In the genomic region with DNA sequence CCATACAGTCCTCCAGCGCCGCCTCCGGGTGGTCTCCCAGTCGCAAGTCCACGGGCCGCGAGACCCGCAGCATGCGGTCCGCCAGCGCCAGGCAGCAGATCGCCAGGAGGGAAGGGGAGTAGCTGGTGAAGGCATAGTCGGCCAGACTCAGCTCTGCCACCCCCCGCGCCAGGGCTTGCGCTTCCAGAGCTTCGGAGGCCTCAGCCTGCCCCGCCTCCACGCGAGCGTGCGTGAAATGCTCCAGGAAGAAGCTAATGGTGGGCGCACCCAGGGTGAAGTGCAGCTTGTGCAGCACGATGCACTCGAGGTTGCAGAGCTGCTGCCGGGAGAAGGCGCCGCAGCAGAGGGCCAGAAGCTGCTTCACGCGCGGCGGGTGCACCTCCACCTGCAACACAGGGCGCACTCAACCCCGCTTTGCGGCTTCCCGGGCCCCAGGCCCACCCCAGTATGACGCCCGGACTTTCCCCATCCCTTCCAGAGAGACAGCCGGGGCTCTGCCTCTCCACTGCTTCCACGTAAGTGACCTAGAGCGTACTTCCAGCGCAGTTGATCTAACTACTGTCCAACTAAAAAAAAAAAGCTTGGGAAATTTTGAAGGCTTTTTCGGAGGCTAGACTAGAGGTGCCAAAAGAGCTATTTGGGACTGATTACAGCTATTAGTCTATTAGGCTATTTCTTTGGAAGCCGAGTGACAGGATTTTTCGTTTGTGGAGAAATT, we compare ENCODE assay signal across 8 cellular contexts. TPM values are rescaled to one million over a fixed set of nuclear protein-coding genes. Genes with fewer than 3 reads are reported as not detected.
DNase-seq lines count a peak whose midpoint lies in the region; ATAC-seq, FAIRE-seq and TF ChIP-seq lines count a peak whose summit lies in the region.

No MANE protein-coding gene starts in this region.

- intact Hi-C loops in Calu3 (cut with micrococcal nuclease; ENCODE audit: unreplicated experiment), result loop anchor here (5.0 kb wide), 3 partner anchors 44 to 76 kb away; partner anchors contain the start of genes CDC20B, DHX29 and MTREX
- intact Hi-C loops in ascending aorta (cut with DNase I), result loop anchor here (2.0 kb wide), 1 partner anchor 59 kb away; the partner anchor contains the start of gene CDC20B
- intact Hi-C loops in lower lobe of right lung (cut with DNase I), result no loop called here

- H3K4me3 ChIP-seq in MG63 (peak overlapping the region; percentile 62), ascending aorta (peak overlapping the region; percentile 73 to 82), lower lobe of right lung (peak overlapping the region; percentile 63)

- H3K4me3 Mint-ChIP-seq in Calu3 (ENCODE audit: low read depth, unreplicated experiment), result peak overlapping the region; percentile 93
- H3K4me3 Mint-ChIP-seq in type B pancreatic cell, result peak overlapping the region; percentile 92

- CTCF ChIA-PET in Calu3 (lab: Charles Lee), result interaction anchor here (0.6 to 1.4 kb wide), 4 partner anchors 8 to 619 kb away, joined by 3 to 4 read pairs (median 3); no protein-coding TSS in a partner anchor

- no TSS peak for BruUV-seq in Calu3 (replicated peaks; lab: Mats Ljungman, UMichigan)

- no peaks in the 10 kb centered on the region for H3K9me3 Mint-ChIP-seq in Calu3 (ENCODE audit: low read depth, unreplicated experiment)
- no peaks in the 10 kb centered on the region for H3K9me3 Mint-ChIP-seq in type B pancreatic cell

- H3K4me1 ChIP-seq in ascending aorta (peaks cover 13 to 28% of the 10 kb centered on the region in 2 donors), lower lobe of right lung (peaks cover 54% of the 10 kb centered on the region)

- H3K27ac Mint-ChIP-seq in Calu3 (ENCODE audit: unreplicated experiment), result peak overlapping the region; percentile 88
- H3K27ac Mint-ChIP-seq in type B pancreatic cell, result peak overlapping the region; percentile 44

- H3K27me3 ChIP-seq in MG63 (no peaks in the 10 kb centered on the region), ascending aorta (peaks cover 24% of the 10 kb centered on the region), lower lobe of right lung (ENCODE audit: low read depth) (peaks cover 100% of the 10 kb centered on the region)

- H3K36me3 ChIP-seq in MG63 (no peaks in the 10 kb centered on the region), ascending aorta (no peaks in the 10 kb centered on the region), lower lobe of right lung (no peaks in the 10 kb centered on the region)

- H3K4me1 Mint-ChIP-seq in Calu3 (ENCODE audit: low read depth, unreplicated experiment) (peaks cover 18% of the 10 kb centered on the region), type B pancreatic cell (ENCODE audit: unreplicated experiment) (peaks cover 10% of the 10 kb centered on the region)

- H3K9me3 ChIP-seq in MG63 (no peaks in the 10 kb centered on the region), ascending aorta (no peaks in the 10 kb centered on the region), lower lobe of right lung (no peaks in the 10 kb centered on the region)

- H3K27me3 Mint-ChIP-seq in Calu3 (ENCODE audit: unreplicated experiment), result no peaks in the 10 kb centered on the region
- peaks cover 79% of the 10 kb centered on the region for H3K27me3 Mint-ChIP-seq in type B pancreatic cell

- no peak for FAIRE-seq in D721Med (lab: Jason Lieb, UNC)

- H3K27ac ChIP-seq in ascending aorta (no peak overlapping the region), lower lobe of right lung (no peak overlapping the region)

- DNase-seq in Calu3, result peak; percentile 40
- no peak for DNase-seq in MG63
- no peak for DNase-seq in ascending aorta (ENCODE audit: low spot score in 2 of 2)
- peak; percentile 47 for DNase-seq in lower lobe of right lung
- no peak for DNase-seq in type B pancreatic cell (ENCODE audit: extremely low spot score, unreplicated experiment)
- DNase-seq in D721Med (ENCODE audit: insufficient read length, low spot score), result no peak
- DNase-seq in CD1c-positive myeloid dendritic cell (ENCODE audit: extremely low spot score), result no peak

- no peak for ATAC-seq in lower lobe of right lung
- no peak for ATAC-seq in GM21423 (IDR thresholded peaks at IDR 0.05; ENCODE audit: unreplicated experiment)

- H3K36me3 Mint-ChIP-seq in Calu3 (ENCODE audit: insufficient read depth, unreplicated experiment) (peaks cover 64% of the 10 kb centered on the region), type B pancreatic cell (no peaks in the 10 kb centered on the region)

- no peak for TF ChIP-seq CTCF in Calu3 (IDR thresholded peaks at IDR 0.05; ENCODE audit: unreplicated experiment)
- no peak for TF ChIP-seq CTCF in ascending aorta (IDR thresholded peaks at IDR 0.05)
- no peak for TF ChIP-seq CTCF in lower lobe of right lung (IDR thresholded peaks at IDR 0.05)
- peak; percentile 41 for TF ChIP-seq CTCF in type B pancreatic cell (conservative IDR thresholded peaks at IDR 0.05)
- no peak for TF ChIP-seq CTCF in D721Med (IDR thresholded peaks at IDR 0.05; ENCODE audit: insufficient read depth, missing control alignments)

RNA-seq across cellular contexts. Expression of gene CCNO, which starts 1.8 kb away (rescaled TPM):
- total RNA-seq in Calu3 (2022), result 10.1 and 12.5 TPM in 2 replicates
- 0.39 and 0.89 TPM in 2 replicates for total RNA-seq in MG63 (2014; rRNA removed; shearing (Covaris generic); ENCODE audit: low replicate concordance)
- total RNA-seq in ascending aorta, result 43.2 TPM
- total RNA-seq in lower lobe of right lung, result 2.2 TPM
- total RNA-seq in type B pancreatic cell (ENCODE audit: low replicate concordance), result 1.6 and 2.7 TPM in 2 replicates

RNA-seq across cellular contexts. Expression of gene MCIDAS, which starts 4.5 kb away (rescaled TPM):
- total RNA-seq in Calu3 (2022) (4.4 and 4.9 TPM in 2 replicates), ascending aorta (not detected), lower lobe of right lung (0.56 TPM), type B pancreatic cell (ENCODE audit: low replicate concordance) (0.17 and 0.36 TPM in 2 replicates)
- total RNA-seq in MG63 (2014; rRNA removed; shearing (Covaris generic); ENCODE audit: low replicate concordance), result 7.1 TPM in 1 of 2 replicates, not detected in the other

RNA-seq across cellular contexts. Expression of gene CDC20B, which starts 58.7 kb away (rescaled TPM):
- total RNA-seq in Calu3 (2022) (not detected in 2 replicates), ascending aorta (not detected), lower lobe of right lung (0.24 TPM), type B pancreatic cell (ENCODE audit: low replicate concordance) (0.38 and 0.92 TPM in 2 replicates)
- not detected in 2 replicates for total RNA-seq in MG63 (2014; rRNA removed; shearing (Covaris generic); ENCODE audit: low replicate concordance)

Comparison
In these comparisons a context has a peak if more than half of its experiments do, and no peak if none do; other contexts are left out.
1. DNase-seq: peak in Calu3 (single experiment) and lower lobe of right lung (single experiment); none in MG63 (single experiment), ascending aorta (0 of 2), type B pancreatic cell (single experiment), D721Med (single experiment) and CD1c-positive myeloid dendritic cell (single experiment).
2. Peak in every context shown above with its lines, with median percentiles within 50 percentile points of each other: H3K4me3 ChIP-seq.